ENCODE assay signal across 23 cellular contexts in genomic region chr15:78098131-78098755, GRCh38. TPM values are rescaled to one million over a fixed set of nuclear protein-coding genes. Genes with fewer than 3 reads are reported as not detected.
"Had no signal": no experiment of that assay in that cellular context is flagged by ENCODE, and none has a peak within 500 bp of the region (broad histone marks: within the 10 kb centered on the region; RNA-seq: fewer than 3 reads in every experiment).

No MANE protein-coding gene starts in this region.

- DNase-seq: effector memory CD4-positive, alpha-beta T cell; gastrocnemius medialis; heart right ventricle; hypothalamus; left ventricle myocardium superior; mesenchymal stem cell; midbrain; nephron progenitor cell; psoas muscle; retina; small intestine; stimulated activated CD4-positive, alpha-beta T cell treated with anti-CD3 and anti-CD28 coated beads, Interleukin-2, amount 100 ng/mL, for 48 hours; stimulated activated CD8-positive, alpha-beta memory T cell treated with anti-CD3 and anti-CD28 coated beads, Interleukin-4, amount 100 ng/mL, for 48 hours; stimulated activated naive CD8-positive, alpha-beta T cell treated with anti-CD3 and anti-CD28 coated beads, Interleukin-15, Interleukin-2, amounts not matched to agents 100 U/mL and 50 U/mL, for 24 hours had no signal

- H3K4me3 ChIP-seq: gastrocnemius medialis, heart right ventricle, lung, psoas muscle, suprapubic skin, tibial artery had no signal

- H3K27ac ChIP-seq: gastrocnemius medialis, heart right ventricle, neutrophil, psoas muscle, suprapubic skin, tibial artery had no signal

- ATAC-seq: esophagus mucosa; gastrocnemius medialis; heart right ventricle; left ventricle myocardium superior; psoas muscle; stimulated activated effector memory CD8-positive, alpha-beta T cell treated with anti-CD3 and anti-CD28 coated beads, Interleukin-12 subunit alpha, Interleukin-12 subunit beta, amount 100 ng/mL, for 72 hours; stimulated activated naive CD8-positive, alpha-beta T cell treated with anti-CD3 and anti-CD28 coated beads, Interleukin-15, Interleukin-2, amounts not matched to agents 100 U/mL and 50 U/mL, for 24 hours had no signal

- H3K36me3 ChIP-seq: gastrocnemius medialis, heart right ventricle, neutrophil, suprapubic skin, tibial artery had no signal

- H3K27me3 ChIP-seq: gastrocnemius medialis, heart right ventricle, neutrophil, suprapubic skin, tibial artery had no signal

- H3K4me1 ChIP-seq: gastrocnemius medialis had no signal

- H3K9me3 ChIP-seq: gastrocnemius medialis, heart right ventricle, neutrophil, psoas muscle, suprapubic skin, tibial artery had no signal

RNA-seq across cellular contexts. Expression of gene SH2D7, which starts 5.9 kb away (rescaled TPM):
- total RNA-seq: esophagus mucosa, fibroblast of lung, gastrocnemius medialis, heart right ventricle, left ventricle myocardium superior, osteoblast, psoas muscle, suprapubic skin, urinary bladder had no signal
- polyA plus RNA-seq: heart right ventricle, psoas muscle, urinary bladder had no signal
